ENCODE assay signal across 8 cellular contexts in genomic region chr1:175192630-175193338, GRCh38. TPM values are rescaled to one million over a fixed set of nuclear protein-coding genes. Genes with fewer than 3 reads are reported as not detected.
A peak's percentile ranks its signal among the peaks of the same experiment; 100 is the strongest.
DNase-seq lines count a peak whose midpoint lies in the region; ATAC-seq and TF ChIP-seq lines count a peak whose summit lies in the region.

TSS of gene KIAA0040 (minus strand) at chr1:175192776. CDS start at chr1:175161013, 31,763 bp downstream.

- no peaks in the 10 kb centered on the region for H3K27me3 Mint-ChIP-seq in activated CD8-positive, alpha-beta T cell treated with anti-CD3 and anti-CD28 coated beads for 36 hours
- H3K27me3 Mint-ChIP-seq in endodermal cell (ENCODE audit: insufficient read depth), result peaks cover 28% of the 10 kb centered on the region

- 1% methylated on average over 54 of the region's 54 CpGs; no CpG with 5 or more reads in 1 of the 2 experiments for WGBS in endodermal cell (ENCODE audit: insufficient coverage in 1 of 2, insufficient read length in 1 of 2), 2 experiments

- ATAC-seq in HG02973 (IDR thresholded peaks at IDR 0.05; ENCODE audit: unreplicated experiment), result peak; percentile 37
- peak; percentile 64 for ATAC-seq in activated CD8-positive, alpha-beta T cell treated with anti-CD3 and anti-CD28 coated beads for 36 hours

- H3K27ac ChIP-seq in endodermal cell (ENCODE audit: low read depth, low read length), result no peak within 1 kb of the TSS

- no peaks in the 10 kb centered on the region for H3K9me3 Mint-ChIP-seq in activated CD8-positive, alpha-beta T cell treated with anti-CD3 and anti-CD28 coated beads for 36 hours
- H3K9me3 Mint-ChIP-seq in endodermal cell, result no peaks in the 10 kb centered on the region

- H3K4me1 Mint-ChIP-seq in activated CD8-positive, alpha-beta T cell treated with anti-CD3 and anti-CD28 coated beads for 36 hours (ENCODE audit: low read depth), result peaks cover 45% of the 10 kb centered on the region
- H3K4me1 Mint-ChIP-seq in endodermal cell, result peaks cover 19% of the 10 kb centered on the region

- TF ChIP-seq CTCF in activated CD8-positive, alpha-beta T cell treated with anti-CD3 and anti-CD28 coated beads for 36 hours (IDR thresholded peaks at IDR 0.05), result no peak
- peak; percentile 48 for TF ChIP-seq CTCF in endodermal cell (conservative IDR thresholded peaks at IDR 0.05)

- CTCF ChIA-PET in activated CD8-positive, alpha-beta T cell treated with anti-CD3 and anti-CD28 coated beads for 36 hours (lab: Charles Lee), result interaction anchor here (1.0 to 8.5 kb wide), 11 partner anchors 9 to 163 kb away, joined by 4 to 64 read pairs (median 10); no protein-coding TSS in a partner anchor

- POLR2A ChIA-PET in activated CD8-positive, alpha-beta T cell treated with anti-CD3 and anti-CD28 coated beads for 36 hours (lab: Charles Lee), result interaction anchor here (1.2 to 1.8 kb wide), 3 partner anchors 10 to 17 kb away, joined by 6 to 10 read pairs (median 7); no protein-coding TSS in a partner anchor

- H3K9me3 ChIP-seq in endodermal cell (ENCODE audit: control insufficient read depth, low read length) (no peaks in the 10 kb centered on the region), mucosa of stomach (ENCODE audit: control insufficient read depth, low read length) (no peaks in the 10 kb centered on the region)

- DNase-seq in NK-92 treated with Interleukin-12 subunit alpha and Interleukin-12 subunit beta, amount 100 ng/mL, for 24 hours (lab: John Stamatoyannopoulos, UW), result peak; percentile 69
- no peak for DNase-seq in NK-92 (lab: John Stamatoyannopoulos, UW; ENCODE audit: unreplicated experiment)
- peak; percentile 94 for DNase-seq in NCI-H69 (lab: John Stamatoyannopoulos, UW)
- peak; percentile 66 for DNase-seq in activated CD8-positive, alpha-beta T cell treated with anti-CD3 and anti-CD28 coated beads for 36 hours
- DNase-seq in endodermal cell, result peak; percentile 91
- peak; percentile 43 to 55 for DNase-seq in stimulated activated CD8-positive, alpha-beta memory T cell treated with anti-CD3 and anti-CD28 coated beads, Interleukin-7, amount 100 ng/mL, for 48 hours (ENCODE audit: extremely low read depth in 1 of 2, low read depth in 1 of 2)

- peak within 1 kb of the TSS; percentile 96 for H3K4me3 Mint-ChIP-seq in activated CD8-positive, alpha-beta T cell treated with anti-CD3 and anti-CD28 coated beads for 36 hours
- peak within 1 kb of the TSS; percentile 71 for H3K4me3 Mint-ChIP-seq in endodermal cell

- H3K4me3 ChIP-seq in endodermal cell (ENCODE audit: low read length) (peak within 1 kb of the TSS; percentile 94), mucosa of stomach (ENCODE audit: low read length) (peak within 1 kb of the TSS; percentile 53)

- intact Hi-C loops in activated CD8-positive, alpha-beta T cell treated with anti-CD3 and anti-CD28 coated beads for 36 hours (cut with micrococcal nuclease), result no loop called here

- H3K4me1 ChIP-seq in endodermal cell (ENCODE audit: control insufficient read depth, insufficient read depth, low read length) (no peaks in the 10 kb centered on the region), mucosa of stomach (ENCODE audit: control insufficient read depth, insufficient read depth, low read length) (peaks cover 30% of the 10 kb centered on the region)

- peak within 1 kb of the TSS; percentile 48 for H3K9ac ChIP-seq in endodermal cell (ENCODE audit: extremely low read depth, low read length, poor library complexity, severe bottlenecking)
- H3K9ac ChIP-seq in mucosa of stomach (ENCODE audit: low read length), result peak within 1 kb of the TSS; percentile 90

- peak within 1 kb of the TSS; percentile 92 for H3K27ac Mint-ChIP-seq in activated CD8-positive, alpha-beta T cell treated with anti-CD3 and anti-CD28 coated beads for 36 hours
- H3K27ac Mint-ChIP-seq in endodermal cell, result peak within 1 kb of the TSS; percentile 53

- no peaks in the 10 kb centered on the region for H3K36me3 ChIP-seq in endodermal cell (ENCODE audit: control insufficient read depth, insufficient read depth, low read length)
- no peaks in the 10 kb centered on the region for H3K36me3 ChIP-seq in mucosa of stomach (ENCODE audit: control insufficient read depth, insufficient read depth, low read length)

- H3K27me3 ChIP-seq in endodermal cell (ENCODE audit: control insufficient read depth, insufficient read depth, low read length, poor library complexity, severe bottlenecking) (peaks cover 31% of the 10 kb centered on the region), mucosa of stomach (ENCODE audit: control insufficient read depth, insufficient read depth, low read length) (no peaks in the 10 kb centered on the region)

- H3K36me3 Mint-ChIP-seq in activated CD8-positive, alpha-beta T cell treated with anti-CD3 and anti-CD28 coated beads for 36 hours (ENCODE audit: low read depth), result peaks cover 29% of the 10 kb centered on the region
- H3K36me3 Mint-ChIP-seq in endodermal cell (ENCODE audit: low read depth), result no peaks in the 10 kb centered on the region

RNA-seq across cellular contexts. Expression of gene KIAA0040, which starts in this region (rescaled TPM):
- 10 to 100 TPM; 20.8 to 21.1 TPM for total RNA-seq in activated CD8-positive, alpha-beta T cell treated with anti-CD3 and anti-CD28 coated beads for 36 hours
- 10 to 100 TPM in 1 of 2 donors, 1 to 10 TPM in 1; 9.2 to 12.9 TPM for total RNA-seq in endodermal cell
- polyA plus RNA-seq in endodermal cell (2013, experiment 1 of 2), result 4.9 TPM
- polyA plus RNA-seq in endodermal cell (2013, experiment 2 of 2), result 4.3 TPM
